ENCODE assay signal across 12 cellular contexts in the genomic region with DNA sequence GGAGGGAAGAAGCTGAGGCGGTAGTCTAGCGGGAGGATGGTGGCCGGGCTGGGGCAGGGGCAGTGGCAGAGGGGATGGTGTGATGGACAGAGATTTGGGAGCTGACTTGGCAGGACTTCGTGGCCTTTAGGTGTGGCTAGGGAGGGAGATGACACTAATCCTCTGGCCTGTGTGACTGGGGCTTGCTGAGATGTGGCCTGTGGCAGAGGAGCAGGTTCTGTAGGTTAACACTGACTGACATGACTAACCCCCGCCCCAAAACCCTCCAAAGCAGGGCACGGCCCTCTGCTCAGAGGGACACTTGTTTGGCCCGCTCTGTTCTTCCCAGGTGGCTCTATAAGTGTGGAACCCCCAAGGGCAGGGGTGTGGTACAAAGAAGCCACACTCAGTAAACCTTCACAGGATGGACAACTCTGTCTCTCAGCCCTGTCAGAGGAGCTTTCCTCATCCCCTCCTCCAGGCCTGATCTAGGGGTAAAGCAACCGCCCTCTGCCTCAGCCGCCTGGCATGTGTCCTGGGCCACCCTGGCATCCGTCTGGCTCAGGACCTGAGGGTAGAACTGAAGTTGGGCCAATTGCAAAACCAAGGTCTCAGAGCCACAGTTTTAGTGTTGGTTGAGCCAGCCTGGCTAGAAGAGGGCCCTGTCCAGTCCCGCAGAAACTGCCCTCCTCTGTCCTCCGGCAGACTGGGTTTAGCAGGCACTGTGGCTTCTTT. TPM values are rescaled to one million over a fixed set of nuclear protein-coding genes. Genes with fewer than 3 reads are reported as not detected.
DNase-seq lines count a peak whose midpoint lies in the region; FAIRE-seq and TF ChIP-seq lines count a peak whose summit lies in the region.
"Had no signal": no experiment of that assay in that cellular context is flagged by ENCODE, and none has a peak within 500 bp of the region (broad histone marks: within the 10 kb centered on the region; RNA-seq: fewer than 3 reads in every experiment).

No MANE protein-coding gene starts in this region.

- TF ChIP-seq CTCF in lower leg skin (IDR thresholded peaks at IDR 0.05) (no peak), type B pancreatic cell (conservative IDR thresholded peaks at IDR 0.05) (no peak)

- 52 to 72% methylated on average over 12 of the region's 12 CpGs for WGBS in lower leg skin, 2 donors

- H3K27ac Mint-ChIP-seq in activated naive CD4-positive, alpha-beta T cell treated with anti-CD3 and anti-CD28 coated beads, Interleukin-2, amount 10 ng/mL, durations not matched to agents 7 days and 5 days = no peak overlapping the region
- peak overlapping the region; percentile 15 for H3K27ac Mint-ChIP-seq in dendritic cell treated with granulocyte-macrophage colony-stimulating factor and Interleukin-4, amounts not matched to agents 40 ng/mL and 50 ng/mL, for 4 days
- peak overlapping the region; percentile 51 for H3K27ac Mint-ChIP-seq in type B pancreatic cell

- TF ChIP-seq POLR2A in lower leg skin (IDR thresholded peaks at IDR 0.05) (no peak), H54 (IDR thresholded peaks at IDR 0.05; ENCODE audit: low read depth, low read length) (no peak)

- H3K4me3 ChIP-seq in lower leg skin (ENCODE audit: low read depth, poor library complexity, severe bottlenecking) = no peak overlapping the region
- H3K4me3 ChIP-seq: GM12878 had no signal

- peaks cover 9% of the 10 kb centered on the region for H3K36me3 Mint-ChIP-seq in activated naive CD4-positive, alpha-beta T cell treated with anti-CD3 and anti-CD28 coated beads, Interleukin-2, amount 10 ng/mL, durations not matched to agents 7 days and 5 days
- H3K36me3 Mint-ChIP-seq in dendritic cell treated with granulocyte-macrophage colony-stimulating factor and Interleukin-4, amounts not matched to agents 40 ng/mL and 50 ng/mL, for 4 days (ENCODE audit: low read depth) = peaks cover 95% of the 10 kb centered on the region
- no peaks in the 10 kb centered on the region for H3K36me3 Mint-ChIP-seq in type B pancreatic cell

- DNase-seq in activated naive CD4-positive, alpha-beta T cell treated with anti-CD3 and anti-CD28 coated beads, Interleukin-2, amount 10 ng/mL, durations not matched to agents 7 days and 5 days = peak; percentile 8
- DNase-seq in activated naive CD4-positive, alpha-beta T cell treated with Interleukin-2 at 50 U/mL for 16 hours = no peak
- peak; percentile 46 to 84 for DNase-seq in lower leg skin (ENCODE audit: low spot score in 2 of 2)
- no peak for DNase-seq in type B pancreatic cell (ENCODE audit: extremely low spot score, unreplicated experiment)
- DNase-seq in H54 (ENCODE audit: insufficient read length, low spot score) = no peak
- no peak for DNase-seq in NCI-H2029 treated with DMSO at 0.1 percent for 48 hours (lab: John Stamatoyannopoulos, UW)
- no peak for DNase-seq in stimulated activated CD4-positive, alpha-beta T cell treated with anti-CD3 and anti-CD28 coated beads, Interleukin-2, amount 100 ng/mL, for 24 hours
- DNase-seq: HCEC 1CT, NCI-H1048 had no signal

- no peak for FAIRE-seq in H54 (lab: Jason Lieb, UNC)
- FAIRE-seq: GM12878 had no signal

- H3K4me1 Mint-ChIP-seq in activated naive CD4-positive, alpha-beta T cell treated with anti-CD3 and anti-CD28 coated beads, Interleukin-2, amount 10 ng/mL, durations not matched to agents 7 days and 5 days = peaks cover 55% of the 10 kb centered on the region
- H3K4me1 Mint-ChIP-seq in dendritic cell treated with granulocyte-macrophage colony-stimulating factor and Interleukin-4, amounts not matched to agents 40 ng/mL and 50 ng/mL, for 4 days (ENCODE audit: low read depth) = peaks cover 46% of the 10 kb centered on the region
- peaks cover 33% of the 10 kb centered on the region for H3K4me1 Mint-ChIP-seq in type B pancreatic cell (ENCODE audit: unreplicated experiment)

- no peak overlapping the region for H3K4me3 Mint-ChIP-seq in activated naive CD4-positive, alpha-beta T cell treated with anti-CD3 and anti-CD28 coated beads, Interleukin-2, amount 10 ng/mL, durations not matched to agents 7 days and 5 days
- H3K4me3 Mint-ChIP-seq in dendritic cell treated with granulocyte-macrophage colony-stimulating factor and Interleukin-4, amounts not matched to agents 40 ng/mL and 50 ng/mL, for 4 days = no peak overlapping the region
- H3K4me3 Mint-ChIP-seq in type B pancreatic cell = no peak overlapping the region
- H3K4me3 Mint-ChIP-seq: brain had no signal

- no peaks in the 10 kb centered on the region for H3K9me3 Mint-ChIP-seq in activated naive CD4-positive, alpha-beta T cell treated with anti-CD3 and anti-CD28 coated beads, Interleukin-2, amount 10 ng/mL, durations not matched to agents 7 days and 5 days
- H3K9me3 Mint-ChIP-seq in dendritic cell treated with granulocyte-macrophage colony-stimulating factor and Interleukin-4, amounts not matched to agents 40 ng/mL and 50 ng/mL, for 4 days = no peaks in the 10 kb centered on the region
- no peaks in the 10 kb centered on the region for H3K9me3 Mint-ChIP-seq in type B pancreatic cell
- H3K9me3 Mint-ChIP-seq: brain had no signal

- CTCF ChIA-PET in activated naive CD4-positive, alpha-beta T cell treated with anti-CD3 and anti-CD28 coated beads, Interleukin-2, amount 10 ng/mL, durations not matched to agents 7 days and 5 days (lab: Charles Lee) = no interaction called here

- no peaks in the 10 kb centered on the region for H3K27me3 Mint-ChIP-seq in activated naive CD4-positive, alpha-beta T cell treated with anti-CD3 and anti-CD28 coated beads, Interleukin-2, amount 10 ng/mL, durations not matched to agents 7 days and 5 days
- H3K27me3 Mint-ChIP-seq in dendritic cell treated with granulocyte-macrophage colony-stimulating factor and Interleukin-4, amounts not matched to agents 40 ng/mL and 50 ng/mL, for 4 days = no peaks in the 10 kb centered on the region
- H3K27me3 Mint-ChIP-seq in type B pancreatic cell = no peaks in the 10 kb centered on the region
- H3K27me3 Mint-ChIP-seq: brain had no signal

- intact Hi-C loops in dendritic cell treated with granulocyte-macrophage colony-stimulating factor and Interleukin-4, amounts not matched to agents 40 ng/mL and 50 ng/mL, for 4 days (cut with micrococcal nuclease) = no loop called here
- intact Hi-C loops in lower leg skin (cut with DNase I; ENCODE audit: low total_unique reads) = no loop called here

RNA-seq across cellular contexts. Expression of gene TOM1, which starts 15.6 kb away (rescaled TPM):
- total RNA-seq in lower leg skin (100 to 1,000 TPM; 127 to 162 (median 143) TPM), type B pancreatic cell (ENCODE audit: low replicate concordance) (27.0 and 37.6 TPM in 2 replicates)

RNA-seq across cellular contexts. Expression of gene HMGXB4, which starts 58.0 kb away (rescaled TPM):
- total RNA-seq in lower leg skin (10 to 100 TPM; 15.1 to 28.3 (median 18.6) TPM), type B pancreatic cell (ENCODE audit: low replicate concordance) (18.4 and 32.7 TPM in 2 replicates)

Comparison
In these comparisons a context has a peak if more than half of its experiments do, and no peak if none do; other contexts are left out.
1. DNase-seq: peak in activated naive CD4-positive, alpha-beta T cell treated with anti-CD3 and anti-CD28 coated beads, Interleukin-2, amount 10 ng/mL, durations not matched to agents 7 days and 5 days (single experiment) and lower leg skin (2 of 2); none in activated naive CD4-positive, alpha-beta T cell treated with Interleukin-2 at 50 U/mL for 16 hours (single experiment), type B pancreatic cell (single experiment), H54 (single experiment), NCI-H2029 treated with DMSO at 0.1 percent for 48 hours (single experiment) and stimulated activated CD4-positive, alpha-beta T cell treated with anti-CD3 and anti-CD28 coated beads, Interleukin-2, amount 100 ng/mL, for 24 hours (0 of 2).